In the genomic region with DNA sequence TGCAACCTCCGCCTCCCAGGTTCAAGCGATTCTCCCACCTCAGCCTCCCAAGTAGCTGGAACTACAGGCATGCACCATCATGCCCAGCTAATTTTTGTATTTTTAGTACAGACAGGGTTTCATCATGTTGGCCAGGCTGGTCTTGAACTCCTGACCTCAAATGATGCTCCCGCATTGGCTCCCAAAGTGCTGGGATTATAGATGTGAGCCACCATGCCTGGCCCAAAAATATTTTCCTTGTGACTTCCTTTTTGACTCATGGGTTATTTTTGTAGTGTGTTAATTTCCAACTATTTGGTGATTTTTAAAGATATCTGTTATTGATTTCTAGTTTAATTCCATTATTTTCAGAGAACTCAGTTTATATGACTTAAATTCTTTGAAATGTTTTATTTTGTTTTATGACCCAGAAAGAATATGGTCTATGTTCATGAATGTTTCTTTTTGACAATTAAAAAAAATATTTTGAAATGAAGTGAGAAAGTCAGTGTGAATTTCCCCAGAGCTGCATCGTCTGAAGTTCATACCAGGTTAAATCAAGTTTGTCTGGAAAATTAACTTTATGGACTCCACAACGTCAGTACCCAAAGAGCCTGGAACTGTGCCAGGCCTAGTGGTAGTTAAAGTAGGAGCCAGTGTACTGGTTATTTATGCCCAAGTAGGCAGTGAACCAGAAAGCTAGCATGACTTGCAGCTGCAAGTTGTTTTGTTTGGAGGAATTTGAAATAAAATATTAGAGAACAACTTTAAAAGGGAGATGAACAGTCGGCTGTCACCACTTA, we compare ENCODE assay signal across 11 cellular contexts. TPM values are rescaled to one million over a fixed set of nuclear protein-coding genes. Genes with fewer than 3 reads are reported as not detected.
DNase-seq lines count a peak whose midpoint lies in the region; ATAC-seq, FAIRE-seq and TF ChIP-seq lines count a peak whose summit lies in the region.
"Had no signal": no experiment of that assay in that cellular context is flagged by ENCODE, and none has a peak within 500 bp of the region (broad histone marks: within the 10 kb centered on the region; RNA-seq: fewer than 3 reads in every experiment).

No MANE protein-coding gene starts in this region.

- no peaks in the 10 kb centered on the region for H3K36me3 ChIP-seq in H1 (ENCODE audit: control insufficient read depth in 2 of 4, insufficient read depth in 4 of 4, low read length in 3 of 4)
- H3K36me3 ChIP-seq: neutrophil had no signal

- H3K4ac ChIP-seq in H1 (replicated peaks; ENCODE audit: insufficient read length, low read depth, low read length), result no peak overlapping the region

- H4K8ac ChIP-seq in H1 (ENCODE audit: extremely low read depth, insufficient read depth, low read length), result no peak overlapping the region

- H3K56ac ChIP-seq in H1 (replicated peaks; ENCODE audit: insufficient read length, low read depth, low read length), result no peak overlapping the region

- H3K23me2 ChIP-seq in H1 (ENCODE audit: low read depth, low read length), result peaks cover 11% of the 10 kb centered on the region

- no peak overlapping the region for H3K4me2 ChIP-seq in H1 (ENCODE audit: insufficient read depth in 1 of 2, low read depth in 2 of 2, low read length in 2 of 2)

- H3K79me1 ChIP-seq in H1 (ENCODE audit: low read depth, low read length), result no peaks in the 10 kb centered on the region

- H3K79me2 ChIP-seq in H1 (ENCODE audit: control insufficient read depth in 1 of 2, insufficient read depth in 2 of 2, low read length in 2 of 2), result no peaks in the 10 kb centered on the region

- peaks cover 0 to 14% (median 9%) of the 10 kb centered on the region in 4 experiments; a peak in 4 of 7 replicates for H3K27me3 ChIP-seq in H1 (replicated peaks in 1 of 4; ENCODE audit: control insufficient read depth in 3 of 4, extremely low read depth in 1 of 4, insufficient read depth in 3 of 4, low read length in 3 of 4)

- no peak overlapping the region for H2BK12ac ChIP-seq in H1 (ENCODE audit: low read depth, low read length)

- no peaks in the 10 kb centered on the region for H4K20me1 ChIP-seq in H1 (replicated peaks in 1 of 2; ENCODE audit: control insufficient read depth in 1 of 2, insufficient read depth in 2 of 2, low read length in 2 of 2)

- POLR2A ChIA-PET in H1 (lab: Charles Lee; ENCODE audit: partially characterized antibody), result interaction anchor here (1.0 kb wide), 1 partner anchor 11 kb away, joined by 3 read pairs; no protein-coding TSS in a partner anchor

- TF ChIP-seq CTCF in H1 (IDR thresholded peaks at IDR 0.05; ENCODE audit: control extremely low read depth in 1 of 3, insufficient read depth in 1 of 3, low read depth in 1 of 3, low read length in 3 of 3), result no peak
- TF ChIP-seq CTCF in retinal pigment epithelial cell (conservative IDR thresholded peaks at IDR 0.05; ENCODE audit: low read depth, low read length), result no peak

- no peak overlapping the region for H3K27ac ChIP-seq in H1 (ENCODE audit: low read depth, low read length)
- H3K27ac ChIP-seq: neutrophil had no signal

- H3K4me3 ChIP-seq in H1 (ENCODE audit: extremely low read depth in 1 of 4, insufficient read depth in 2 of 4, low read depth in 3 of 4, low read length in 4 of 4), result no peak overlapping the region
- H3K4me3 ChIP-seq in retinal pigment epithelial cell (ENCODE audit: low read length), result no peak overlapping the region

- no peak for TF ChIP-seq EP300 in H1 (IDR thresholded peaks at IDR 0.05; ENCODE audit: borderline replicate concordance in 1 of 2, low read depth in 2 of 2, low read length in 2 of 2)

- CTCF ChIA-PET in H1 (lab: Charles Lee; ENCODE audit: partially characterized antibody), result interaction anchor here (1.4 to 1.9 kb wide), 3 partner anchors 55 to 133 kb away, joined by 3 to 5 read pairs (median 4); partner anchors contain the start of gene MAP4K5

- no peak overlapping the region for H2BK20ac ChIP-seq in H1 (ENCODE audit: low read length)

- 92% methylated on average over 6 of the region's 6 CpGs; no CpG with 5 or more reads in 1 of the 2 experiments for WGBS in H1 (ENCODE audit: extremely low coverage in 1 of 2, insufficient coverage in 1 of 2, insufficient read length in 1 of 2, insufficient replicate concordance in 2 of 2, low coverage in 1 of 2, low lambda C conversion rate in 2 of 2, missing lambda C conversion rate in 1 of 2), 2 experiments

- H3K14ac ChIP-seq in H1 (ENCODE audit: insufficient read length), result no peak overlapping the region

- no peak overlapping the region for H4K91ac ChIP-seq in H1 (replicated peaks; ENCODE audit: insufficient read length, low read length)

- no peak for TF ChIP-seq RAD21 in H1 (IDR thresholded peaks at IDR 0.05 in 1 of 2, conservative IDR thresholded peaks at IDR 0.05 in 1 of 2; ENCODE audit: low read depth in 2 of 2, low read length in 2 of 2)

- H2BK120ac ChIP-seq in H1 (replicated peaks; ENCODE audit: low read depth, low read length), result peak overlapping the region; percentile 39

- no peak overlapping the region for H3K23ac ChIP-seq in H1 (ENCODE audit: insufficient read length)

- H2AFZ ChIP-seq in H1 (ENCODE audit: low read length), result no peak overlapping the region

- intact Hi-C loops in Right ventricle myocardium inferior (cut with DNase I), result loop anchor here (5.0 kb wide), 2 partner anchors 62 to 77 kb away; no protein-coding TSS in a partner anchor

- H3K18ac ChIP-seq in H1 (ENCODE audit: extremely low read depth, low read length), result no peak overlapping the region

- no peak overlapping the region for H2AK5ac ChIP-seq in H1 (ENCODE audit: low read depth, low read length)

- H3K9ac ChIP-seq in H1 (replicated peaks in 1 of 4; ENCODE audit: extremely low read depth in 1 of 4, low read depth in 3 of 4, low read length in 3 of 4), result no peak overlapping the region

- no peak overlapping the region for H2BK5ac ChIP-seq in H1 (ENCODE audit: low read depth, low read length)

- ATAC-seq in Right ventricle myocardium inferior (no peak), HG03097 (IDR thresholded peaks at IDR 0.05; ENCODE audit: low FRiP score, unreplicated experiment) (no peak)

- FAIRE-seq in H1 (lab: Jason Lieb, UNC), result no peak

- peak; percentile 53 for DNase-seq in ELR (ENCODE audit: low read depth)
- DNase-seq in NCI-H446 treated with DMSO at 0.1 percent for 48 hours (lab: John Stamatoyannopoulos, UW), result peak; percentile 21
- DNase-seq in H1 (ENCODE audit: low read depth in 1 of 2, low spot score in 2 of 2), result no peak
- peak; percentile 69 for DNase-seq in retinal pigment epithelial cell (ENCODE audit: low read depth)
- no peak for DNase-seq in T-helper 9 cell
- no peak for DNase-seq in Right ventricle myocardium inferior (ENCODE audit: missing footprints)
- DNase-seq in foreskin melanocyte, result no peak
- DNase-seq: activated B cell treated with CpG ODN at 0.5 μM for 24 hours, glutamatergic neuron had no signal

- H4K5ac ChIP-seq in H1 (ENCODE audit: insufficient read length, low read depth, low read length), result no peak overlapping the region

- no peak overlapping the region for H2BK15ac ChIP-seq in H1 (ENCODE audit: low read length)

- TF ChIP-seq POLR2A in H1 (IDR thresholded peaks at IDR 0.05; ENCODE audit: control extremely low read depth in 1 of 2, low read depth in 2 of 2, low read length in 2 of 2), result no peak

- H3K9me3 ChIP-seq in H1 (ENCODE audit: insufficient read depth in 2 of 2, low read depth in 1 of 2, low read length in 1 of 2), result no peaks in the 10 kb centered on the region
- H3K9me3 ChIP-seq: neutrophil had no signal

- peaks cover 4 to 12% (median 7%) of the 10 kb centered on the region in 4 experiments; a peak in 6 of 7 replicates for H3K4me1 ChIP-seq in H1 (replicated peaks in 1 of 4; ENCODE audit: control insufficient read depth in 3 of 4, insufficient read depth in 4 of 4, low read length in 3 of 4)

TF ChIP-seq in H1, 55 proteins besides CTCF, POLR2A, EP300 and RAD21:
- TF ChIP-seq NRF1 (IDR thresholded peaks at IDR 0.05; ENCODE audit: low read depth, low read length), result no peak
- TF ChIP-seq BCL11A (IDR thresholded peaks at IDR 0.05; ENCODE audit: low read depth in 2 of 2, low read length in 2 of 2), result no peak
- TF ChIP-seq KDM1A (IDR thresholded peaks at IDR 0.05; ENCODE audit: borderline replicate concordance, low read length), result no peak
- no peak for TF ChIP-seq MAFK (IDR thresholded peaks at IDR 0.05; ENCODE audit: low read depth, low read length)
- no peak for TF ChIP-seq ZNF274 (IDR thresholded peaks at IDR 0.05; ENCODE audit: borderline replicate concordance, extremely low read depth, low read length)
- TF ChIP-seq, protein P1, sequence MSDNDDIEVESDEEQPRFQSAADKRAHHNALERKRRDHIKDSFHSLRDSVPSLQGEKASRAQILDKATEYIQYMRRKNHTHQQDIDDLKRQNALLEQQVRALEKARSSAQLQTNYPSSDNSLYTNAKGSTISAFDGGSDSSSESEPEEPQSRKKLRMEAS (IDR thresholded peaks at IDR 0.05), result no peak
TF ChIP-seq in H1: peak in this region for 0.

RNA-seq across cellular contexts. Expression of gene CDKL1, which starts 2.8 kb away (rescaled TPM):
- total RNA-seq in H1 (2021; fragmentation: NEBNext Ultra II Directional; extraction: Animal tissue kit (Norgen Biotek cat#: 25700)), result 1.6 and 2.2 TPM in 2 replicates
- 0.50 and 1.2 TPM in 2 replicates for polyA plus RNA-seq in H1 (2011; rRNA removed)
- 0.76 TPM for polyA plus RNA-seq in H1 (2011; cell fraction: cytosol; rRNA removed)
- 1.2 TPM for polyA plus RNA-seq in H1 (2011; cell fraction: nucleus; rRNA removed)
- polyA plus RNA-seq in H1 (2012, experiment 1 of 2), result 0.88 to 3.0 TPM (median 1.9 TPM) in 4 replicates
- 0.08 TPM for polyA plus RNA-seq in H1 (2012, experiment 2 of 2)
- 2.5 TPM for polyA plus RNA-seq in H1 (2013, experiment 1 of 2)
- 2.2 TPM for polyA plus RNA-seq in H1 (2013, experiment 2 of 2)
- polyA minus RNA-seq in H1 (2011; rRNA and poly(A)+ RNA removed), result 2.4 and 4.1 TPM in 2 replicates
- polyA minus RNA-seq in H1 (2011; cell fraction: cytosol; rRNA and poly(A)+ RNA removed), result 4.6 TPM
- 7.9 TPM for polyA minus RNA-seq in H1 (2011; cell fraction: nucleus; rRNA and poly(A)+ RNA removed)
- total RNA-seq in Right ventricle myocardium inferior, result 3.3 TPM

Comparison
In these comparisons a context has a peak if more than half of its experiments do, and no peak if none do; other contexts are left out.
1. DNase-seq: peak in ELR (single experiment), NCI-H446 treated with DMSO at 0.1 percent for 48 hours (single experiment) and retinal pigment epithelial cell (single experiment); none in H1 (0 of 2), T-helper 9 cell (single experiment), Right ventricle myocardium inferior (single experiment) and foreskin melanocyte (single experiment).